12 cellular contexts compared by ENCODE assay signal in genomic region chr17:45091778-45092425, GRCh38. TPM values are rescaled to one million over a fixed set of nuclear protein-coding genes. Genes with fewer than 3 reads are reported as not detected.
A peak's percentile ranks its signal among the peaks of the same experiment; 100 is the strongest.
DNase-seq lines count a peak whose midpoint lies in the region; TF ChIP-seq lines count a peak whose summit lies in the region.
"Had no signal": no experiment of that assay in that cellular context is flagged by ENCODE, and none has a peak within 500 bp of the region (broad histone marks: within the 10 kb centered on the region; RNA-seq: fewer than 3 reads in every experiment).

No MANE protein-coding gene starts in this region.

- H3K27me3 ChIP-seq in esophagus squamous epithelium (no peaks in the 10 kb centered on the region), BE2C (no peaks in the 10 kb centered on the region)

- 72 to 85% methylated on average over 5 to 9 of the region's 11 CpGs for WGBS in esophagus squamous epithelium, 2 donors

- H3K4me1 Mint-ChIP-seq in progenitor cell of endocrine pancreas (ENCODE audit: low read depth) (no peaks in the 10 kb centered on the region), type B pancreatic cell (ENCODE audit: unreplicated experiment) (no peaks in the 10 kb centered on the region)

- no peak overlapping the region for H3K4me3 ChIP-seq in esophagus squamous epithelium
- H3K4me3 ChIP-seq in BE2C (ENCODE audit: low read depth, low read length): no peak overlapping the region

- H3K36me3 Mint-ChIP-seq in progenitor cell of endocrine pancreas (ENCODE audit: insufficient read depth) (peaks cover 33% of the 10 kb centered on the region), type B pancreatic cell (peaks cover 33% of the 10 kb centered on the region)

- H3K9me3 Mint-ChIP-seq in progenitor cell of endocrine pancreas (ENCODE audit: low read depth) (no peaks in the 10 kb centered on the region), type B pancreatic cell (no peaks in the 10 kb centered on the region)
- H3K9me3 Mint-ChIP-seq: CD8-positive, alpha-beta memory T cell had no signal

- intact Hi-C loops in esophagus squamous epithelium (cut with DNase I): loop anchor here (5.0 kb wide), 1 partner anchor 40 kb away; the partner anchor contains the start of gene DCAKD

- DNase-seq in AG20443 (ENCODE audit: low spot score) (peak; percentile 11), RKO (ENCODE audit: low spot score) (peak; percentile 63), esophagus squamous epithelium (lab: John Stamatoyannopoulos, UW) (no peak), progenitor cell of endocrine pancreas (ENCODE audit: low spot score, unreplicated experiment) (no peak), type B pancreatic cell (ENCODE audit: extremely low spot score, unreplicated experiment) (no peak), BE2C (no peak), anterior cingulate cortex (lab: John Stamatoyannopoulos, UW) (no peak)
- DNase-seq in stimulated activated naive CD4-positive, alpha-beta T cell (lab: John Stamatoyannopoulos, UW): no peak
- DNase-seq: kidney; small intestine; stimulated activated naive CD8-positive, alpha-beta T cell treated with anti-CD3 and anti-CD28 coated beads, Interleukin-15, Interleukin-2, amounts not matched to agents 100 U/mL and 50 U/mL, for 24 hours had no signal

- H3K36me3 ChIP-seq in esophagus squamous epithelium (peaks cover 13 to 88% (median 21%) of the 10 kb centered on the region in 3 donors), BE2C (peaks cover 88% of the 10 kb centered on the region)

- no peak for TF ChIP-seq POLR2A in esophagus squamous epithelium (IDR thresholded peaks at IDR 0.05)

- H3K9me3 ChIP-seq in esophagus squamous epithelium (no peaks in the 10 kb centered on the region), BE2C (no peaks in the 10 kb centered on the region)

- H3K4me3 Mint-ChIP-seq in progenitor cell of endocrine pancreas (ENCODE audit: low read depth) (no peak overlapping the region), type B pancreatic cell (no peak overlapping the region)
- H3K4me3 Mint-ChIP-seq: CD8-positive, alpha-beta memory T cell had no signal

- H3K27ac Mint-ChIP-seq in progenitor cell of endocrine pancreas: peak overlapping the region; percentile 19
- no peak overlapping the region for H3K27ac Mint-ChIP-seq in type B pancreatic cell

- H3K27ac ChIP-seq in esophagus squamous epithelium: peak overlapping the region; percentile 77 to 92 (median 90)

- peaks cover 34 to 74% (median 48%) of the 10 kb centered on the region in 3 donors for H3K4me1 ChIP-seq in esophagus squamous epithelium
- H3K4me1 ChIP-seq in BE2C: no peaks in the 10 kb centered on the region

- TF ChIP-seq CTCF in esophagus squamous epithelium (IDR thresholded peaks at IDR 0.05) (no peak), progenitor cell of endocrine pancreas (IDR thresholded peaks at IDR 0.05; ENCODE audit: unreplicated experiment) (no peak), type B pancreatic cell (conservative IDR thresholded peaks at IDR 0.05) (no peak), BE2C (IDR thresholded peaks at IDR 0.05; ENCODE audit: low read depth, low read length) (no peak)

- H3K27me3 Mint-ChIP-seq in progenitor cell of endocrine pancreas: no peaks in the 10 kb centered on the region
- no peaks in the 10 kb centered on the region for H3K27me3 Mint-ChIP-seq in type B pancreatic cell
- H3K27me3 Mint-ChIP-seq: CD8-positive, alpha-beta memory T cell had no signal

RNA-seq across cellular contexts. Expression of gene NMT1, which starts 30.8 kb away (rescaled TPM):
- total RNA-seq in esophagus squamous epithelium: 10 to 100 TPM; 54.6 to 66.2 (median 57.8) TPM
- total RNA-seq in progenitor cell of endocrine pancreas: 97.4 and 98.7 TPM in 2 replicates
- 97.0 and 98.8 TPM in 2 replicates for total RNA-seq in type B pancreatic cell (ENCODE audit: low replicate concordance)
- 327 TPM for polyA plus RNA-seq in BE2C (2012; ENCODE audit: insufficient read depth, insufficient read length, low read depth)

RNA-seq across cellular contexts. Expression of gene PLCD3, which starts 40.4 kb away (rescaled TPM):
- 100 to 1,000 TPM in 1 of 4 donors, 10 to 100 TPM in 3; 16.3 to 105 (median 20.5) TPM for total RNA-seq in esophagus squamous epithelium
- total RNA-seq in progenitor cell of endocrine pancreas: 23.4 and 26.7 TPM in 2 replicates
- 45.8 and 56.1 TPM in 2 replicates for total RNA-seq in type B pancreatic cell (ENCODE audit: low replicate concordance)
- 99.9 TPM for polyA plus RNA-seq in BE2C (2012; ENCODE audit: insufficient read depth, insufficient read length, low read depth)

RNA-seq across cellular contexts. Expression of gene DCAKD, which starts 40.5 kb away (rescaled TPM):
- total RNA-seq in esophagus squamous epithelium (10 to 100 TPM; 23.8 to 44.1 (median 34.7) TPM), progenitor cell of endocrine pancreas (65.0 and 68.1 TPM in 2 replicates), type B pancreatic cell (ENCODE audit: low replicate concordance) (40.3 and 57.5 TPM in 2 replicates)
- polyA plus RNA-seq in BE2C (2012; ENCODE audit: insufficient read depth, insufficient read length, low read depth): 42.5 TPM

RNA-seq across cellular contexts. Expression of gene ACBD4, which starts 43.6 kb away (rescaled TPM):
- total RNA-seq in esophagus squamous epithelium (1 to 10 TPM; 1.7 to 6.9 (median 4.5) TPM), progenitor cell of endocrine pancreas (14.1 and 15.7 TPM in 2 replicates), type B pancreatic cell (ENCODE audit: low replicate concordance) (9.8 and 11.5 TPM in 2 replicates)
- polyA plus RNA-seq in BE2C (2012; ENCODE audit: insufficient read depth, insufficient read length, low read depth): 3.1 TPM

RNA-seq across cellular contexts. Expression of gene HEXIM1, which starts 56.4 kb away (rescaled TPM):
- total RNA-seq in esophagus squamous epithelium: 10 to 100 TPM; 19.8 to 28.4 (median 25.3) TPM
- total RNA-seq in progenitor cell of endocrine pancreas: 32.9 and 33.3 TPM in 2 replicates
- 27.5 and 34.5 TPM in 2 replicates for total RNA-seq in type B pancreatic cell (ENCODE audit: low replicate concordance)
- 61.7 TPM for polyA plus RNA-seq in BE2C (2012; ENCODE audit: insufficient read depth, insufficient read length, low read depth)

Comparison
In these comparisons a context has a peak if more than half of its experiments do, and no peak if none do; other contexts are left out.
1. DNase-seq: peak in AG20443 (single experiment) and RKO (single experiment); none in esophagus squamous epithelium (single experiment), progenitor cell of endocrine pancreas (single experiment), stimulated activated naive CD4-positive, alpha-beta T cell (0 of 6), type B pancreatic cell (single experiment), BE2C (single experiment) and anterior cingulate cortex (0 of 58).